1 cellular context compared by ENCODE assay signal in genomic region chr10:92691042-92691590, GRCh38.
A peak's percentile ranks its signal among the peaks of the same experiment; 100 is the strongest.
TF ChIP-seq lines count a peak whose summit lies in the region.

No MANE protein-coding gene starts in this region.

TF ChIP-seq in GM23338, 12 proteins besides CTCF, POLR2A, EP300 and RAD21 (continued from another document):
- TF ChIP-seq REST (IDR thresholded peaks at IDR 0.05; ENCODE audit: unreplicated experiment), result no peak
- peak; percentile 35 for TF ChIP-seq EZH2phosphoT487 (IDR thresholded peaks at IDR 0.05; ENCODE audit: unreplicated experiment)
- no peak for TF ChIP-seq JUNB (IDR thresholded peaks at IDR 0.05; ENCODE audit: unreplicated experiment)
- peak; percentile 63; the same call in 1 of the 2 replicates for TF ChIP-seq NANOG (IDR thresholded peaks at IDR 0.05; ENCODE audit: borderline replicate concordance)
- no peak for TF ChIP-seq ETS1 (IDR thresholded peaks at IDR 0.05)
- no peak for TF ChIP-seq EZH2 (IDR thresholded peaks at IDR 0.05; ENCODE audit: low read depth, unreplicated experiment)
- TF ChIP-seq ZNF331 (CRISPR knock-in tag; IDR thresholded peaks at IDR 0.05; ENCODE audit: low read depth), result no peak
- no peak for TF ChIP-seq STAT1 (IDR thresholded peaks at IDR 0.05; ENCODE audit: unreplicated experiment)
